Comparison of ENCODE assay signal across 8 cellular contexts in genomic region chr4:103075894-103076776, GRCh38. TPM values are rescaled to one million over a fixed set of nuclear protein-coding genes. Genes with fewer than 3 reads are reported as not detected.
DNase-seq lines count a peak whose midpoint lies in the region; ATAC-seq and TF ChIP-seq lines count a peak whose summit lies in the region.

Gene SLC9B2 (minus strand): TSS chr4:103076761. CDS start chr4:103067550, 9,211 bp downstream.

- H3K27me3 Mint-ChIP-seq in CD8-positive, alpha-beta memory T cell, result no peaks in the 10 kb centered on the region
- no peaks in the 10 kb centered on the region for H3K27me3 Mint-ChIP-seq in neural crest cell (ENCODE audit: low read depth)

- intact Hi-C loops in stomach (cut with DNase I; ENCODE audit: low total_unique reads), result no loop called here

- TF ChIP-seq POLR2A in stomach (IDR thresholded peaks at IDR 0.05), result no peak

- peaks cover 0 to 17% (median 4%) of the 10 kb centered on the region in 3 donors for H3K36me3 Mint-ChIP-seq in CD8-positive, alpha-beta memory T cell
- H3K36me3 Mint-ChIP-seq in neural crest cell (ENCODE audit: low read depth), result peaks cover 10% of the 10 kb centered on the region

- H3K27me3 ChIP-seq in CD8-positive, alpha-beta memory T cell (ENCODE audit: insufficient read depth, low read length, poor library complexity, severe bottlenecking), result no peaks in the 10 kb centered on the region
- H3K27me3 ChIP-seq in RWPE2 (ENCODE audit: insufficient read depth, poor library complexity, severe bottlenecking) (no peaks in the 10 kb centered on the region), stomach (no peaks in the 10 kb centered on the region)

- H3K4me3 Mint-ChIP-seq in CD8-positive, alpha-beta memory T cell, result peak within 1 kb of the TSS; percentile 89 to 99 (median 95)
- H3K4me3 Mint-ChIP-seq in neural crest cell, result peak within 1 kb of the TSS; percentile 97

- no peaks in the 10 kb centered on the region for H3K36me3 ChIP-seq in CD8-positive, alpha-beta memory T cell (ENCODE audit: insufficient read depth, low read length)
- H3K36me3 ChIP-seq in RWPE2 (ENCODE audit: low read depth) (0 out of 2 replicates have a peak, but pooled peaks cover 7% of the 10 kb centered on the region), stomach (peaks cover 4 to 14% (median 11%) of the 10 kb centered on the region in 4 donors)

- ATAC-seq in GM19372 (IDR thresholded peaks at IDR 0.05; ENCODE audit: low read depth, unreplicated experiment) (peak; percentile 52), HG03521 (IDR thresholded peaks at IDR 0.05; ENCODE audit: unreplicated experiment) (peak; percentile 50), RWPE2 (ENCODE audit: low read depth) (peak; percentile 77)

- H3K27ac ChIP-seq in CD8-positive, alpha-beta memory T cell (ENCODE audit: low read depth, low read length), result peak within 1 kb of the TSS; percentile 94
- H3K27ac ChIP-seq in RWPE2 (ENCODE audit: poor library complexity, severe bottlenecking) (peak within 1 kb of the TSS; percentile 38), stomach (peak within 1 kb of the TSS; percentile 82 to 91 (median 88))

- 0 to 1% (median 1%) methylated on average over 38 to 86 of the region's 86 CpGs for whole genome bisulfite sequencing in stomach, 5 donors

- peak; percentile 4 for TF ChIP-seq EP300 in stomach (IDR thresholded peaks at IDR 0.05)

- peaks cover 26% of the 10 kb centered on the region for H3K4me1 ChIP-seq in CD8-positive, alpha-beta memory T cell (ENCODE audit: insufficient read depth, low read length)
- H3K4me1 ChIP-seq in RWPE2 (ENCODE audit: insufficient read depth, poor library complexity, severe bottlenecking) (peaks cover 21% of the 10 kb centered on the region), stomach (peaks cover 20 to 41% (median 28%) of the 10 kb centered on the region in 4 donors)

- H3K9me3 Mint-ChIP-seq in CD8-positive, alpha-beta memory T cell, result no peaks in the 10 kb centered on the region
- no peaks in the 10 kb centered on the region for H3K9me3 Mint-ChIP-seq in neural crest cell

- H3K27ac Mint-ChIP-seq in CD8-positive, alpha-beta memory T cell, result peak within 1 kb of the TSS; percentile 89 to 100 (median 99)
- peak within 1 kb of the TSS; percentile 98 for H3K27ac Mint-ChIP-seq in neural crest cell (ENCODE audit: unreplicated experiment)

- H3K4me3 ChIP-seq in CD8-positive, alpha-beta memory T cell (ENCODE audit: low read length), result peak within 1 kb of the TSS; percentile 49
- H3K4me3 ChIP-seq in RWPE2 (ENCODE audit: severe bottlenecking) (peak within 1 kb of the TSS; percentile 53), fibroblast of villous mesenchyme (ENCODE audit: low read depth, low read length) (peak within 1 kb of the TSS; percentile 73), stomach (peak within 1 kb of the TSS; percentile 60 to 78 (median 69))

- TF ChIP-seq CTCF in RWPE2 (IDR thresholded peaks at IDR 0.05; ENCODE audit: poor library complexity, severe bottlenecking) (no peak), fibroblast of villous mesenchyme (IDR thresholded peaks at IDR 0.05; ENCODE audit: insufficient read depth, low read depth, low read length) (no peak), neural crest cell (conservative IDR thresholded peaks at IDR 0.05) (peak; percentile 26), stomach (IDR thresholded peaks at IDR 0.05) (no peak)

- POLR2A ChIA-PET in CD8-positive, alpha-beta memory T cell (lab: Charles Lee), result interaction anchor here (0.8 to 1.4 kb wide), 4 partner anchors 57 to 731 kb away, joined by 3 to 5 read pairs (median 4); partner anchors contain the start of genes SLC39A8, SLC9B1 and UBE2D3

- H3K9me3 ChIP-seq in CD8-positive, alpha-beta memory T cell (ENCODE audit: low read length), result no peaks in the 10 kb centered on the region
- H3K9me3 ChIP-seq in RWPE2 (ENCODE audit: severe bottlenecking) (no peaks in the 10 kb centered on the region), stomach (no peaks in the 10 kb centered on the region)

- CTCF ChIA-PET in CD8-positive, alpha-beta memory T cell (lab: Charles Lee), result interaction anchor here (0.7 to 1.7 kb wide), 9 partner anchors 10 to 576 kb away, joined by 3 to 12 read pairs (median 3); partner anchors contain the start of genes BDH2, NFKB1 and UBE2D3

- peak; percentile 45 to 84 (median 69) for DNase-seq in CD8-positive, alpha-beta memory T cell
- DNase-seq in RWPE2 (ENCODE audit: low spot score) (peak; percentile 62), fibroblast of villous mesenchyme (ENCODE audit: low read depth) (peak; percentile 73), neural crest cell (ENCODE audit: low read depth, low spot score) (peak; percentile 43), stomach (peak; percentile 59)
- DNase-seq in activated effector memory CD4-positive, alpha-beta T cell treated with anti-CD3 and anti-CD28 coated beads, Interleukin-2, amount 50 U/mL, for 16 hours, result peak; percentile 85

- peaks cover 42 to 66% (median 62%) of the 10 kb centered on the region in 3 donors for H3K4me1 Mint-ChIP-seq in CD8-positive, alpha-beta memory T cell
- peaks cover 28% of the 10 kb centered on the region for H3K4me1 Mint-ChIP-seq in neural crest cell

RNA-seq across cellular contexts. Expression of gene SLC9B2, which starts in this region (rescaled TPM):
- total RNA-seq in CD8-positive, alpha-beta memory T cell, result 10 to 100 TPM; 35.8 to 37.0 TPM
- polyA plus RNA-seq in CD8-positive, alpha-beta memory T cell, result 19.1 TPM
- total RNA-seq in fibroblast of villous mesenchyme (15.1 and 20.7 TPM in 2 replicates), neural crest cell (21.6 and 24.9 TPM in 2 replicates), stomach (10 to 100 TPM in 2 of 5 donors, 1 to 10 TPM in 3; 1.7 to 26.3 (median 8.0) TPM)
- 10 to 100 TPM in 2 of 3 donors, 1 to 10 TPM in 1; 3.5 to 13.0 (median 12.1) TPM for polyA plus RNA-seq in stomach

Comparison
In these comparisons a context has a peak if more than half of its experiments do, and no peak if none do; other contexts are left out.
1. Peak in every context shown above with its lines: DNase-seq, ATAC-seq, H3K4me3 ChIP-seq and H3K27ac ChIP-seq.
2. H3K27ac ChIP-seq: peak in every context shown above with its lines; median percentile 94 in CD8-positive, alpha-beta memory T cell; 88 in stomach; 38 in RWPE2.